ENCODE assay signal across 8 cellular contexts in the genomic region with DNA sequence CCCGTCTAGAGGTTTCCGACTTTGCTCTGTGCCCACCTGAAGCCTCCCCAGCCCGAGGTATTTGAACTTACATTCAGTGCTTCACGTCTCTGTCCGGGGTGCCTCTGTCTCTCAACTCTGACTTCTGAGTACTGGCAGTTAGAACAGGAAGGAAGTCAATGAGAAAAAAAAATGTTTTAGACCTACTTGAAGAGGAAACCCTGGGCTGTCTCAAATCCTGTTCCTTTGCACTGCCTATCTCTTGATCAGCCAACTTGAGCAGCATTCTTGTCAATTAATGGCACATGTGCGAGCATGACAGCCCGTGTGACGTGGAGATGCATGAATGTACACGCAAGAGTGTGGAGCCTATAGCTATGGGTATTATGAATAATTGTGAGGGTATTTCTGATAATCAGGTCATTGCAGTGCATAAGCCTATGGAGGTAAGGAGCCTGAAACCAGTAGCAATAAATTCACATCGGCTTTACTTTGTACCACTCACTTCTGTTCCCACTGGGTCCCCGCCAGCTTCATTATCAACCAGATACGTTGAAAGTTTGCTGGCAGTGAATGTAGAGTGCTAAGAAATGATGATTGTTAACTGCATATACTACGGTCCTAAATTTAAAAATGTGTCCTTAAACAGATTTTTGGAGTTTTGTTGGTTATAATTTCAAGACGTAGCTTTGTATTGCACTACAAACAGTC. TPM values are rescaled to one million over a fixed set of nuclear protein-coding genes. Genes with fewer than 3 reads are reported as not detected.
DNase-seq lines count a peak whose midpoint lies in the region; TF ChIP-seq lines count a peak whose summit lies in the region.

A gene (minus strand): TSS at position 136 of the 690 bp plus-strand sequence. CDS start 10,889 bp downstream, outside the sequence.

- H3K9ac ChIP-seq in H9 (ENCODE audit: extremely low read depth, insufficient read length, low read length) (no peak within 1 kb of the TSS), skeletal muscle tissue (ENCODE audit: low read depth in 1 of 3, low read length in 3 of 3) (peak within 1 kb of the TSS; percentile 10 to 60 (median 40))

- no peaks in the 10 kb centered on the region for H3K9me3 Mint-ChIP-seq in H9

- no peak within 1 kb of the TSS for H3K14ac ChIP-seq in H9 (ENCODE audit: insufficient read depth, low read length)

- DNase-seq in H9, result no peak
- peak; percentile 98 for DNase-seq in NAMALWA (ENCODE audit: low spot score)
- DNase-seq in activated T-cell treated with anti-CD3 and anti-CD28 coated beads for 24 hours (ENCODE audit: low read depth), result peak; percentile 63
- no peak for DNase-seq in fibroblast of villous mesenchyme (ENCODE audit: low read depth)
- no peak for DNase-seq in SJCRH30
- no peak for DNase-seq in anterior cingulate cortex (lab: John Stamatoyannopoulos, UW)

- H2BK20ac ChIP-seq in H9 (ENCODE audit: low read depth, low read length, poor library complexity, severe bottlenecking), result no peak within 1 kb of the TSS

- peaks cover 3% of the 10 kb centered on the region for H3K4me1 ChIP-seq in H9 (ENCODE audit: insufficient read depth, low read length)
- peaks cover 0 to 4% (median 0%) of the 10 kb centered on the region in 3 donors for H3K4me1 ChIP-seq in skeletal muscle tissue (ENCODE audit: control insufficient read depth in 3 of 3, insufficient read depth in 3 of 3, low read length in 3 of 3)
- H3K4me1 ChIP-seq in SJCRH30, result peaks cover 7% of the 10 kb centered on the region

- H3K23ac ChIP-seq in H9 (ENCODE audit: insufficient read length, low read depth, low read length), result no peak within 1 kb of the TSS

- WGBS in H9 (ENCODE audit: extremely low coverage, insufficient read length, low lambda C conversion rate), result no CpG with 5 or more reads among the region's 14 CpGs

- H3K27ac ChIP-seq in H9 (ENCODE audit: insufficient read length, low read depth, low read length) (no peak within 1 kb of the TSS), skeletal muscle tissue (ENCODE audit: low read depth, low read length) (peak within 1 kb of the TSS; percentile 71), SJCRH30 (no peak within 1 kb of the TSS; the same call in 1 of the 2 replicates)

- no peak within 1 kb of the TSS for H3K18ac ChIP-seq in H9 (ENCODE audit: insufficient read length, low read depth, low read length)

- H3K4ac ChIP-seq in H9 (ENCODE audit: low read depth, low read length), result no peak within 1 kb of the TSS

- no peak within 1 kb of the TSS for H2BK15ac ChIP-seq in H9 (ENCODE audit: low read depth, low read length)

- H3K36me3 Mint-ChIP-seq in H9 (ENCODE audit: insufficient read depth in 1 of 3, low read depth in 3 of 3), result no peaks in the 10 kb centered on the region

- no peak within 1 kb of the TSS for H4K91ac ChIP-seq in H9 (ENCODE audit: insufficient read length, low read depth, low read length)

- H3K4me3 ChIP-seq in GM08714 (ENCODE audit: low read length) (peak within 1 kb of the TSS; percentile 97), fibroblast of villous mesenchyme (ENCODE audit: low read depth, low read length) (peak within 1 kb of the TSS; percentile 32), skeletal muscle tissue (ENCODE audit: low read length in 3 of 3) (peak within 1 kb of the TSS; percentile 51 to 75 (median 58)), SJCRH30 (no peak within 1 kb of the TSS)

- H3K4me1 Mint-ChIP-seq in H9, result peaks cover 12 to 13% of the 10 kb centered on the region in 2 experiments

- H3K9me3 ChIP-seq in H9 (ENCODE audit: control insufficient read depth, low read depth, low read length) (no peaks in the 10 kb centered on the region), skeletal muscle tissue (ENCODE audit: control insufficient read depth in 3 of 3, low read length in 3 of 3) (no peaks in the 10 kb centered on the region), SJCRH30 (replicated peaks) (no peaks in the 10 kb centered on the region)

- H2BK5ac ChIP-seq in H9 (ENCODE audit: insufficient read length, low read length), result no peak within 1 kb of the TSS

- H2BK12ac ChIP-seq in H9 (ENCODE audit: insufficient read length, low read depth, low read length), result no peak within 1 kb of the TSS

- no peaks in the 10 kb centered on the region for H3K27me3 ChIP-seq in H9 (ENCODE audit: insufficient read depth, low read length)
- no peaks in the 10 kb centered on the region for H3K27me3 ChIP-seq in skeletal muscle tissue (ENCODE audit: control insufficient read depth in 3 of 3, insufficient read depth in 3 of 3, low read length in 3 of 3)
- H3K27me3 ChIP-seq in SJCRH30, result no peaks in the 10 kb centered on the region

- no peak within 1 kb of the TSS for H2BK120ac ChIP-seq in H9 (ENCODE audit: low read depth, low read length, poor library complexity, severe bottlenecking)

- H2AFZ ChIP-seq in H9 (ENCODE audit: low read length), result peak within 1 kb of the TSS; percentile 65

- no peaks in the 10 kb centered on the region for H4K20me1 ChIP-seq in H9 (ENCODE audit: control insufficient read depth, insufficient read depth, insufficient read length)

- H2AK5ac ChIP-seq in H9 (ENCODE audit: insufficient read length, low read length), result no peak within 1 kb of the TSS

- no peaks in the 10 kb centered on the region for H3K36me3 ChIP-seq in skeletal muscle tissue (ENCODE audit: control insufficient read depth in 3 of 3, insufficient read depth in 3 of 3, low read length in 3 of 3)
- H3K36me3 ChIP-seq in SJCRH30, result no peaks in the 10 kb centered on the region

- H3K23me2 ChIP-seq in H9 (ENCODE audit: insufficient read length, low read depth, low read length, poor library complexity, severe bottlenecking), result no peaks in the 10 kb centered on the region

- TF ChIP-seq CTCF in H9 (conservative IDR thresholded peaks at IDR 0.05), result no peak
- no peak for TF ChIP-seq CTCF in fibroblast of villous mesenchyme (IDR thresholded peaks at IDR 0.05; ENCODE audit: insufficient read depth, low read depth, low read length)

- H3K27ac Mint-ChIP-seq in H9, result peak within 1 kb of the TSS in 2 of 3 experiments; percentile 68 to 74; a peak in 4 of 7 replicates

- H3K56ac ChIP-seq in H9 (ENCODE audit: insufficient read length, low read depth, low read length), result no peak within 1 kb of the TSS

- no peaks in the 10 kb centered on the region for H3K79me1 ChIP-seq in H9 (ENCODE audit: insufficient read depth, low read depth, low read length, poor library complexity, severe bottlenecking)

- H3K4me2 ChIP-seq in H9 (ENCODE audit: insufficient read depth, insufficient read length, low read length), result no peak within 1 kb of the TSS

- no peaks in the 10 kb centered on the region for H3K79me2 ChIP-seq in H9 (ENCODE audit: insufficient read depth, low read length)

- H4K5ac ChIP-seq in H9 (ENCODE audit: insufficient read length, low read depth, low read length), result no peak within 1 kb of the TSS

- H4K8ac ChIP-seq in H9 (replicated peaks; ENCODE audit: insufficient read length, low read depth, low read length), result no peak within 1 kb of the TSS

- no peaks in the 10 kb centered on the region for H3K27me3 Mint-ChIP-seq in H9 (ENCODE audit: low read depth)

- H3T11ph ChIP-seq in H9 (ENCODE audit: low read length), result no peak within 1 kb of the TSS

- H3K4me3 Mint-ChIP-seq in H9, result no peak within 1 kb of the TSS; a peak in 2 of 5 replicates

RNA-seq across cellular contexts. Expression of the gene that starts here (rescaled TPM):
- total RNA-seq in H9 (2021) (0.29 and 0.44 TPM in 2 replicates), fibroblast of villous mesenchyme (17.3 and 30.6 TPM in 2 replicates), skeletal muscle tissue (17.2 TPM)
- 1.2 and 2.4 TPM in 2 replicates for total RNA-seq in SJCRH30 (2014; rRNA removed; shearing (Covaris generic))

Comparison
In these comparisons a context has a peak if more than half of its experiments do, and no peak if none do; other contexts are left out.
1. DNase-seq: peak in NAMALWA (single experiment) and activated T-cell treated with anti-CD3 and anti-CD28 coated beads for 24 hours (single experiment); none in H9 (single experiment), fibroblast of villous mesenchyme (single experiment), SJCRH30 (0 of 2) and anterior cingulate cortex (0 of 58).